8 cellular contexts compared by ENCODE assay signal in the genomic region with DNA sequence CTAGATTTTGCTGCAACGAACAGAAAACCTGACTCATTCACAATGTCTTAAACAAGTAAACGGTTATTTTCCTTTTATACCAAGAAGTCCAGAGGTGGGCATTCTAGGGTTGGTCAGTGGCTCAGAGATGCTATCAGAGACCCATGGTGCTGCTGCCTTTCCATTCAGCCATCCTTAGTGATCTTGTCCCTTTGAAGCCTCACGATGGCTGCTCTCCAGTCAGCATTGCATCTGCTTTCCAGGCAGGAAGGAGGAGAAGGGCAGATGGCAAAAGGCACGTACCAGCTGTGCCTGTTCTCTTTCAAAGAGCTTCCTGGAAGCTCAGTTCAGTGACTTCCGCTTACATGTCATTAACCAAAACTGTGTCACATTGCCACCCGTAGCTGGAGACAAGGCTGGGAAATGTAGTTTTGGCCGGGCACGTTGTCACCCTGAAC. TPM values are rescaled to one million over a fixed set of nuclear protein-coding genes. Genes with fewer than 3 reads are reported as not detected.
DNase-seq lines count a peak whose midpoint lies in the region; ATAC-seq and TF ChIP-seq lines count a peak whose summit lies in the region.

No MANE protein-coding gene starts in this region.

- H3K36me3 ChIP-seq in adipocyte (ENCODE audit: control insufficient read depth, insufficient read depth, low read length, severe bottlenecking) (no peaks in the 10 kb centered on the region), mucosa of rectum (ENCODE audit: control insufficient read depth in 2 of 2, insufficient read depth in 2 of 2, low read length in 2 of 2) (no peaks in the 10 kb centered on the region), esophagus muscularis mucosa (no peaks in the 10 kb centered on the region)

- no peaks in the 10 kb centered on the region for H3K27me3 ChIP-seq in adipocyte (replicated peaks; ENCODE audit: control insufficient read depth, insufficient read depth, low read length)
- H3K27me3 ChIP-seq in mucosa of rectum (ENCODE audit: control insufficient read depth in 2 of 2, insufficient read depth in 2 of 2, low read length in 2 of 2) = no peaks in the 10 kb centered on the region
- no peaks in the 10 kb centered on the region for H3K27me3 ChIP-seq in esophagus muscularis mucosa

- peak overlapping the region; percentile 58 for H3K9ac ChIP-seq in adipocyte (ENCODE audit: low read length)
- peak overlapping the region in 1 of 2 donors; percentile 42 for H3K9ac ChIP-seq in mucosa of rectum (ENCODE audit: low read depth in 1 of 2, low read length in 2 of 2)

- peak overlapping the region; percentile 75 for H3K4me3 ChIP-seq in adipocyte (ENCODE audit: low read length)
- peak overlapping the region; percentile 17 to 59 for H3K4me3 ChIP-seq in mucosa of rectum (ENCODE audit: low read length in 2 of 2)
- peak overlapping the region in 1 of 4 donors; percentile 13 for H3K4me3 ChIP-seq in esophagus muscularis mucosa

- TF ChIP-seq POLR2A in GM18951 (IDR thresholded peaks at IDR 0.05; ENCODE audit: extremely low read depth, insufficient read depth, insufficient read length) = peak; percentile 56
- TF ChIP-seq POLR2A in esophagus muscularis mucosa (IDR thresholded peaks at IDR 0.05; ENCODE audit: low read depth) = no peak

- no peak for TF ChIP-seq EP300 in esophagus muscularis mucosa (IDR thresholded peaks at IDR 0.05)

- H3K27ac ChIP-seq in mucosa of rectum (ENCODE audit: low read depth in 2 of 2, low read length in 2 of 2) = no peak overlapping the region
- H3K27ac ChIP-seq in substantia nigra (ENCODE audit: low read depth, low read length, poor library complexity, severe bottlenecking) = peak overlapping the region; percentile 56
- no peak overlapping the region for H3K27ac ChIP-seq in esophagus muscularis mucosa (replicated peaks in 1 of 4)

- H3K4me1 ChIP-seq in adipocyte (ENCODE audit: control insufficient read depth, insufficient read depth, low read length) = peaks cover 17% of the 10 kb centered on the region
- H3K4me1 ChIP-seq in mucosa of rectum (ENCODE audit: control insufficient read depth in 2 of 2, insufficient read depth in 2 of 2, low read length in 2 of 2) = no peaks in the 10 kb centered on the region
- peaks cover 8 to 20% (median 8%) of the 10 kb centered on the region in 4 donors for H3K4me1 ChIP-seq in esophagus muscularis mucosa

- ATAC-seq in HG03159 (IDR thresholded peaks at IDR 0.05; ENCODE audit: unreplicated experiment) = peak; percentile 82

- intact Hi-C loops in esophagus muscularis mucosa (cut with DNase I) = no loop called here

- no peak for TF ChIP-seq CTCF in esophagus muscularis mucosa (IDR thresholded peaks at IDR 0.05)

- in situ Hi-C loops in GM18951 (cut with MboI; ENCODE audit: low sequenced_read_pairs, unreplicated experiment) = no loop called here

- H3K9me3 ChIP-seq in adipocyte (ENCODE audit: control insufficient read depth, low read length) (no peaks in the 10 kb centered on the region), mucosa of rectum (ENCODE audit: control insufficient read depth in 2 of 2, low read length in 2 of 2) (no peaks in the 10 kb centered on the region), esophagus muscularis mucosa (no peaks in the 10 kb centered on the region)

- DNase-seq in AML-193 (lab: John Stamatoyannopoulos, UW) (peak; percentile 86 to 93), SHP77 treated with DMSO at 0.1 percent for 48 hours (lab: John Stamatoyannopoulos, UW) (peak; percentile 80), adipocyte (ENCODE audit: low read depth) (no peak), substantia nigra (lab: John Stamatoyannopoulos, UW) (peak in 22 of 49 donors; percentile 20 to 77 (median 36)), esophagus muscularis mucosa (ENCODE audit: extremely low spot score) (no peak)

- 77% methylated on average over 7 of the region's 8 CpGs for WGBS in esophagus muscularis mucosa

RNA-seq across cellular contexts. Expression of a gene that starts 30.1 kb away (rescaled TPM):
- total RNA-seq in esophagus muscularis mucosa = 1 to 10 TPM; 4.7 to 8.7 (median 5.7) TPM

Comparison
In these comparisons a context has a peak if more than half of its experiments do, and no peak if none do; other contexts are left out.
1. DNase-seq: peak in AML-193 (2 of 2) and SHP77 treated with DMSO at 0.1 percent for 48 hours (single experiment); none in adipocyte (single experiment) and esophagus muscularis mucosa (single experiment).